ENCODE assay signal across 9 cellular contexts in genomic region chr9:110217656-110218099, GRCh38. TPM values are rescaled to one million over a fixed set of nuclear protein-coding genes. Genes with fewer than 3 reads are reported as not detected.
DNase-seq lines count a peak whose midpoint lies in the region; ATAC-seq and TF ChIP-seq lines count a peak whose summit lies in the region.
"Had no signal": no experiment of that assay in that cellular context is flagged by ENCODE, and none has a peak within 500 bp of the region (broad histone marks: within the 10 kb centered on the region; RNA-seq: fewer than 3 reads in every experiment).

No MANE protein-coding gene starts in this region.

- H3K36me3 Mint-ChIP-seq in chondrocyte (ENCODE audit: low read depth) (no peaks in the 10 kb centered on the region), naive B cell (peaks cover 0 to 2% of the 10 kb centered on the region in 2 donors)

- H3K4me3 ChIP-seq in GM12865 (ENCODE audit: low read depth, low read length): no peak overlapping the region

- TF ChIP-seq CTCF in GM12865 (IDR thresholded peaks at IDR 0.05; ENCODE audit: insufficient read depth, low read depth, low read length, missing control alignments) (peak; percentile 60), chondrocyte (IDR thresholded peaks at IDR 0.05) (peak; percentile 95)

- peak overlapping the region; percentile 45 for H3K4me3 Mint-ChIP-seq in chondrocyte (ENCODE audit: unreplicated experiment)
- no peak overlapping the region for H3K4me3 Mint-ChIP-seq in naive B cell

- H3K27ac Mint-ChIP-seq in chondrocyte (ENCODE audit: unreplicated experiment): no peak overlapping the region
- H3K27ac Mint-ChIP-seq in naive B cell: peak overlapping the region in 1 of 6 donors; percentile 21

- H3K27me3 Mint-ChIP-seq in chondrocyte (ENCODE audit: low read depth): peaks cover 7% of the 10 kb centered on the region
- H3K27me3 Mint-ChIP-seq in naive B cell: no peaks in the 10 kb centered on the region

- peaks cover 2% of the 10 kb centered on the region for H3K9me3 Mint-ChIP-seq in chondrocyte (ENCODE audit: low read depth)
- H3K9me3 Mint-ChIP-seq in naive B cell: no peaks in the 10 kb centered on the region

- H3K4me1 Mint-ChIP-seq in chondrocyte (ENCODE audit: low read depth): peaks cover 2% of the 10 kb centered on the region
- H3K4me1 Mint-ChIP-seq in naive B cell: peaks cover 0 to 4% (median 3%) of the 10 kb centered on the region in 3 donors

- DNase-seq in AG08395 (ENCODE audit: low spot score) (peak; percentile 48), GM12865 (ENCODE audit: low read depth) (peak; percentile 55), NCI-H460 (ENCODE audit: extremely low read depth, low read depth) (peak; percentile 34), chondrocyte (ENCODE audit: low spot score) (no peak), naive B cell (peak; percentile 21), UCSD-AML1 (lab: John Stamatoyannopoulos, UW; ENCODE audit: unreplicated experiment) (no peak)
- no peak for DNase-seq in stimulated activated naive CD8-positive, alpha-beta T cell treated with anti-CD3 and anti-CD28 coated beads, Interleukin-15, Interleukin-2, amounts not matched to agents 100 U/mL and 50 U/mL, for 24 hours

- ATAC-seq in naive B cell (ENCODE audit: low read depth in 2 of 2) (no peak), GM19397 (IDR thresholded peaks at IDR 0.05; ENCODE audit: unreplicated experiment) (no peak)
- ATAC-seq in stimulated activated naive CD8-positive, alpha-beta T cell treated with anti-CD3 and anti-CD28 coated beads, Interleukin-15, Interleukin-2, amounts not matched to agents 100 U/mL and 50 U/mL, for 24 hours: no peak

RNA-seq across cellular contexts. Expression of gene C9orf152, which starts 9.7 kb away (rescaled TPM):
- total RNA-seq in NCI-H460 (2014; rRNA removed; shearing (Covaris generic)): not detected in 2 replicates
- polyA plus RNA-seq in NCI-H460 (2014; cell fraction: nucleus; rRNA removed): not detected in 2 replicates
- total RNA-seq in chondrocyte: not detected in 3 replicates
- not detected for polyA plus RNA-seq in naive B cell (ENCODE audit: low read depth in 6 of 6)
- total RNA-seq: subcutaneous adipose tissue had no signal

RNA-seq across cellular contexts. Expression of gene TXN, which starts 38.6 kb away (rescaled TPM):
- total RNA-seq in NCI-H460 (2014; rRNA removed; shearing (Covaris generic)): 1,180 and 1,237 TPM in 2 replicates
- 633 and 702 TPM in 2 replicates for polyA plus RNA-seq in NCI-H460 (2014; cell fraction: nucleus; rRNA removed)
- 172 to 257 TPM (median 188 TPM) in 3 replicates for total RNA-seq in chondrocyte
- 10 to 100 TPM; 43.3 to 76.8 (median 58.8) TPM for polyA plus RNA-seq in naive B cell (ENCODE audit: low read depth in 6 of 6)

Comparison
In these comparisons a context has a peak if more than half of its experiments do, and no peak if none do; other contexts are left out.
1. DNase-seq: peak in AG08395 (single experiment), GM12865 (single experiment), NCI-H460 (single experiment) and naive B cell (single experiment); none in chondrocyte (single experiment), UCSD-AML1 (single experiment) and stimulated activated naive CD8-positive, alpha-beta T cell treated with anti-CD3 and anti-CD28 coated beads, Interleukin-15, Interleukin-2, amounts not matched to agents 100 U/mL and 50 U/mL, for 24 hours (single experiment).